21 cellular contexts compared by ENCODE assay signal in the genomic region with DNA sequence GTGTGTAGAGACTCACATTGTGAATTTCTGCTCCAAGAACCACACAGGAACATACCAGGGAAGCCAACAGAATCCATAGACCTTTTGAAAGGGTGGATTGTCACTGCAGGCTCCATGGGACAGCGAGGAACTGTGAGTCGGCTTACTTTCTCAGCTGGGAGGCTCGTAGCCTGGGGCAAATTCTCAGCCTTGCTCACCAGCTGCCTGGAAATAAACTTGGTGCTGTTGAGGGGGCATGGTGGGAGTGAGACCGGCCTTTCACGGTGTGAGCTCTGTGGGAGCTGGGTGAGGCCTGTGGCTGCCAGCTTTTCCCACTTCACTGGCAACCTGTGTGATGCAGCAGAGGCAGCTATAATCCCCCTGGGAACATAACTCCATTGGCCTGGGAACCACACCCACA.
DNase-seq lines count a peak whose midpoint lies in the region; ATAC-seq and TF ChIP-seq lines count a peak whose summit lies in the region.
"Had no signal": no experiment of that assay in that cellular context is flagged by ENCODE, and none has a peak within 500 bp of the region (broad histone marks: within the 10 kb centered on the region; RNA-seq: fewer than 3 reads in every experiment).

No MANE protein-coding gene starts in this region.

- H3K4me1 Mint-ChIP-seq in activated T-helper 17 cell treated with anti-CD3 and anti-CD28 coated beads, Interleukin-2, amount 50 U/mL, for 72 hours = no peaks in the 10 kb centered on the region
- H3K4me1 Mint-ChIP-seq: memory B cell; naive thymus-derived CD8-positive, alpha-beta T cell had no signal

- no peak for TF ChIP-seq CTCF in epithelial cell of esophagus (IDR thresholded peaks at IDR 0.05; ENCODE audit: insufficient read depth, low read depth, low read length, missing control alignments)
- no peak for TF ChIP-seq CTCF in retinal pigment epithelial cell (conservative IDR thresholded peaks at IDR 0.05; ENCODE audit: low read depth, low read length)

- DNase-seq in NCI-H524 (lab: John Stamatoyannopoulos, UW) (peak; percentile 8 to 34), NCI-H524 treated with DMSO at 0.1 percent for 48 hours (lab: John Stamatoyannopoulos, UW) (no peak), RPMI7951 (ENCODE audit: low read depth) (peak; percentile 46), epithelial cell of esophagus (ENCODE audit: low read depth) (peak; percentile 64), retinal pigment epithelial cell (ENCODE audit: low read depth) (peak; percentile 27), sciatic nerve (ENCODE audit: low spot score) (no peak)
- DNase-seq: activated CD4-positive, alpha-beta T cell treated with anti-CD3 and anti-CD28 coated beads for 1 hour; activated naive CD8-positive, alpha-beta T cell treated with anti-CD3 and anti-CD28 coated beads, Interleukin-2, amount 50 U/mL, for 24 hours; C1 segment of cervical spinal cord; heart right ventricle; naive thymus-derived CD8-positive, alpha-beta T cell; NCI-H1417 treated with DMSO at 0.1 percent for 48 hours; NCI-H226; SHP77 treated with DMSO at 0.1 percent for 48 hours; stimulated activated CD4-positive, alpha-beta T cell treated with anti-CD3 and anti-CD28 coated beads, Interleukin-12 subunit alpha, Interleukin-12 subunit beta, amount 100 ng/mL, for 4 hours; testis had no signal

- intact Hi-C loops in sciatic nerve (cut with DNase I) = no loop called here

- no peak overlapping the region for H3K27ac Mint-ChIP-seq in activated T-helper 17 cell treated with anti-CD3 and anti-CD28 coated beads, Interleukin-2, amount 50 U/mL, for 72 hours
- H3K27ac Mint-ChIP-seq: activated naive CD8-positive, alpha-beta T cell treated with anti-CD3 and anti-CD28 coated beads, Interleukin-2, amount 50 U/mL, for 24 hours; activated T-helper 2 cell treated with anti-CD3 and anti-CD28 coated beads, Interferon-gamma antibody, Interleukin-2, Interleukin-4, amounts not matched to agents 10 μg/mL and 5 μg/mL and 100 μg/mL, durations not matched to agents 14 hours and 24 hours and 36 hours; memory B cell; naive thymus-derived CD8-positive, alpha-beta T cell; progenitor cell of endocrine pancreas had no signal

- peaks cover 3% of the 10 kb centered on the region for H3K27me3 Mint-ChIP-seq in activated T-helper 17 cell treated with anti-CD3 and anti-CD28 coated beads, Interleukin-2, amount 50 U/mL, for 72 hours
- H3K27me3 Mint-ChIP-seq: activated naive CD8-positive, alpha-beta T cell treated with anti-CD3 and anti-CD28 coated beads, Interleukin-2, amount 50 U/mL, for 24 hours; progenitor cell of endocrine pancreas had no signal

- no peaks in the 10 kb centered on the region for H3K36me3 Mint-ChIP-seq in activated T-helper 17 cell treated with anti-CD3 and anti-CD28 coated beads, Interleukin-2, amount 50 U/mL, for 72 hours (ENCODE audit: low read depth)
- H3K36me3 Mint-ChIP-seq: memory B cell; naive thymus-derived CD8-positive, alpha-beta T cell had no signal

- H3K4me3 Mint-ChIP-seq in activated T-helper 17 cell treated with anti-CD3 and anti-CD28 coated beads, Interleukin-2, amount 50 U/mL, for 72 hours = no peak overlapping the region
- H3K4me3 Mint-ChIP-seq: activated naive CD8-positive, alpha-beta T cell treated with anti-CD3 and anti-CD28 coated beads, Interleukin-2, amount 50 U/mL, for 24 hours; memory B cell; naive thymus-derived CD8-positive, alpha-beta T cell had no signal

- H3K4me3 ChIP-seq in epithelial cell of esophagus (ENCODE audit: low read length) (no peak overlapping the region), retinal pigment epithelial cell (ENCODE audit: low read length) (no peak overlapping the region)
- H3K4me3 ChIP-seq: heart right ventricle, testis had no signal

- ATAC-seq in sciatic nerve (no peak), GM19397 (IDR thresholded peaks at IDR 0.05; ENCODE audit: unreplicated experiment) (no peak)
- ATAC-seq in activated T-helper 17 cell treated with anti-CD3 and anti-CD28 coated beads, Interleukin-2, amount 50 U/mL, for 72 hours (replicated peaks) = no peak
- ATAC-seq: activated naive CD8-positive, alpha-beta T cell treated with anti-CD3 and anti-CD28 coated beads, Interleukin-2, amount 50 U/mL, for 24 hours; heart right ventricle; naive thymus-derived CD8-positive, alpha-beta T cell had no signal

- peaks cover 4% of the 10 kb centered on the region for H3K9me3 Mint-ChIP-seq in activated T-helper 17 cell treated with anti-CD3 and anti-CD28 coated beads, Interleukin-2, amount 50 U/mL, for 72 hours

Comparison
In these comparisons a context has a peak if more than half of its experiments do, and no peak if none do; other contexts are left out.
1. DNase-seq: peak in NCI-H524 (2 of 2), RPMI7951 (single experiment), epithelial cell of esophagus (single experiment) and retinal pigment epithelial cell (single experiment); none in NCI-H524 treated with DMSO at 0.1 percent for 48 hours (single experiment) and sciatic nerve (single experiment).